In the genomic region with DNA sequence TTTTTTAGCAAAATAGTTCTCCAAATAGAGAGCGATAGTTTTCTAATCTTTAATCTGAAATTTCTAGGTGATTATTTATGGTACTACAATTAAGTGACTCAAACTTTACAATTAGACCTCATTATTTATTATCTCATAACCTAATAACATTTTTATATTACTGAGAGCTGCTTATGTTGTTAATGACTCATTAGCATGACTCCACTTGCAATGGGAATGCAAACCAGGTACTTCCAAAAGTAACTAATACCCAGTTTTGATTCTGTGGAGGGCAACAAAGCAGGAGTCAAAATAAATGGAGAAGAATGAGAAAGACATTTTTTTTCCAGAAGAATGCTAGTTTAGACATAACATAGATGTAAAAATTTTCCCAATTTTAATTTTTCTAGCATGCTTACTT, we compare ENCODE assay signal across 6 cellular contexts.
"Had no signal": no experiment of that assay in that cellular context is flagged by ENCODE, and none has a peak within 500 bp of the region (broad histone marks: within the 10 kb centered on the region; RNA-seq: fewer than 3 reads in every experiment).

No MANE protein-coding gene starts in this region.

- H3K4me1 ChIP-seq: HAP-1 had no signal

- H3K27ac ChIP-seq: GM23248, HL-60 had no signal

- DNase-seq: GM23248, GOT3, H7, HFFc6 had no signal

- H2AFZ ChIP-seq: GM23248 had no signal

- H3K9ac ChIP-seq: GM23248 had no signal

- H3K36me3 ChIP-seq: HAP-1 had no signal

- H3K9me3 ChIP-seq: HAP-1 had no signal

- H3K4me3 ChIP-seq: GM23248, HAP-1 had no signal
